In the genomic region with DNA sequence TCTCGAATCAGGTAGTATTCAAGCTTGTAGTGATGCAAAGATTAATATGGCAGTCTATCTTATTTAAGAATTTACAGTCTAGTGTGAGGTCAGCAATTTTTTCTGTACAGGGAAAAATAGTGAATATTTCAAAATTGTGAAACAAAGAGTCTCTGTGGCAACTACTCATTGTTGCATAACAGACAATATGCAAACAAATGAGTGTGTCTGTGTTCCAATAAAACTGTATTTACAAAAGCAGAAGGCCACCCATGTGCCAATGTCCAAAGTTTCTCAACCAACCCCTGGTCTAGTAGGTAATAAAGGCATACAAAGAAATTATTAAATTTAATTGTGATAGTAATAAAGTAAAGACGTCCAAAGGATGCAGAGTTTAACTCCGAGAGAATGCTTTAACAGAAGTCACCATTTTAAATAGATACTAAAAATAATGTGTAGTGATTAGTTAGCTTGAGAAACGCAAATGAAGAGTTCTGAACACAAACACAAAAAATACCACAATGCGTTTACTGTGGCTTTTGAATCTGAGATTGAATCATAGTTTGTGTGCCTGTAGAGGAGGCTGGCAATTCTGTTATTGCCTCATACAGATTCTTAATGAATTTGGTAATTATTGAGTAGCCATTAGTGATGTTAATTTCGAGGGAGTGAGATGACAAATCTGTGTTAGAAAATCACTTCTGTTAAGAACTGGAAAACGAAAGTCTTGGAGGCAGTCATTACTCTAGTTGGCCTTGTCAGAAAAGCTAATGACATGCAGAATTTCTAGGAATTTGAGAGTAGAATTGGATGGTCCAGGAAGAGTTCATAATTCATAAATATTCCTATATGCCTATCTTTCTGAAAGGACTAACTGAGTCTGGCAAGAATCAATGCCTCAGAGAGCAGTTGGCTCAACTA, we compare ENCODE assay signal across 1 cellular context.
TF ChIP-seq lines count a peak whose summit lies in the region.

No MANE protein-coding gene starts in this region.

TF ChIP-seq in HepG2, 621 proteins besides CTCF, POLR2A, EP300 and RAD21 (continued from another document and continues in another):
- TF ChIP-seq, protein P1, sequence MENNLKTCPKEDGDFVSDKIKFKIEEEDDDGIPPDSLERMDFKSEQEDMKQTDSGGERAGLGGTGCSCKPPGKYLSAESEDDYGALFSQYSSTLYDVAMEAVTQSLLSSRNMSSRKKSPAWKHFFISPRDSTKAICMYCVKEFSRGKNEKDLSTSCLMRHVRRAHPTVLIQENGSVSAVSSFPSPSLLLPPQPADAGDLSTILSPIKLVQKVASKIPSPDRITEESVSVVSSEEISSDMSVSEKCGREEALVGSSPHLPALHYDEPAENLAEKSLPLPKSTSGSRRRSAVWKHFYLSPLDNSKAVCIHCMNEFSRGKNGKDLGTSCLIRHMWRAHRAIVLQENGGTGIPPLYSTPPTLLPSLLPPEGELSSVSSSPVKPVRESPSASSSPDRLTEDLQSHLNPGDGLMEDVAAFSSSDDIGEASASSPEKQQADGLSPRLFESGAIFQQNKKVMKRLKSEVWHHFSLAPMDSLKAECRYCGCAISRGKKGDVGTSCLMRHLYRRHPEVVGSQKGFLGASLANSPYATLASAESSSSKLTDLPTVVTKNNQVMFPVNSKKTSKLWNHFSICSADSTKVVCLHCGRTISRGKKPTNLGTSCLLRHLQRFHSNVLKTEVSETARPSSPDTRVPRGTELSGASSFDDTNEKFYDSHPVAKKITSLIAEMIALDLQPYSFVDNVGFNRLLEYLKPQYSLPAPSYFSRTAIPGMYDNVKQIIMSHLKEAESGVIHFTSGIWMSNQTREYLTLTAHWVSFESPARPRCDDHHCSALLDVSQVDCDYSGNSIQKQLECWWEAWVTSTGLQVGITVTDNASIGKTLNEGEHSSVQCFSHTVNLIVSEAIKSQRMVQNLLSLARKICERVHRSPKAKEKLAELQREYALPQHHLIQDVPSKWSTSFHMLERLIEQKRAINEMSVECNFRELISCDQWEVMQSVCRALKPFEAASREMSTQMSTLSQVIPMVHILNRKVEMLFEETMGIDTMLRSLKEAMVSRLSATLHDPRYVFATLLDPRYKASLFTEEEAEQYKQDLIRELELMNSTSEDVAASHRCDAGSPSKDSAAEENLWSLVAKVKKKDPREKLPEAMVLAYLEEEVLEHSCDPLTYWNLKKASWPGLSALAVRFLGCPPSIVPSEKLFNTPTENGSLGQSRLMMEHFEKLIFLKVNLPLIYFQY (CRISPR knock-in tag; IDR thresholded peaks at IDR 0.05; ENCODE audit: borderline replicate concordance), result no peak
- no peak for TF ChIP-seq FLYWCH1 (CRISPR knock-in tag; IDR thresholded peaks at IDR 0.05)
- TF ChIP-seq, protein P2, sequence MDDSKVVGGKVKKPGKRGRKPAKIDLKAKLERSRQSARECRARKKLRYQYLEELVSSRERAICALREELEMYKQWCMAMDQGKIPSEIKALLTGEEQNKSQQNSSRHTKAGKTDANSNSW (CRISPR knock-in tag; IDR thresholded peaks at IDR 0.05; ENCODE audit: borderline replicate concordance), result no peak
- no peak for TF ChIP-seq ZNF30 (CRISPR knock-in tag; IDR thresholded peaks at IDR 0.05)
- TF ChIP-seq NR1H2 (CRISPR knock-in tag; IDR thresholded peaks at IDR 0.05; ENCODE audit: borderline replicate concordance, low read depth), result no peak
- no peak for TF ChIP-seq ZNF850 (CRISPR knock-in tag; conservative IDR thresholded peaks at IDR 0.05)
- TF ChIP-seq CEBPB (IDR thresholded peaks at IDR 0.05; ENCODE audit: borderline replicate concordance, low read depth, low read length), result peak; percentile 100
- TF ChIP-seq DNMT1 (CRISPR knock-in tag; IDR thresholded peaks at IDR 0.05), result no peak
- peak; percentile 46; the same call in 1 of the 2 replicates for TF ChIP-seq ZFP1 (CRISPR knock-in tag; IDR thresholded peaks at IDR 0.05)
- TF ChIP-seq, protein P3, sequence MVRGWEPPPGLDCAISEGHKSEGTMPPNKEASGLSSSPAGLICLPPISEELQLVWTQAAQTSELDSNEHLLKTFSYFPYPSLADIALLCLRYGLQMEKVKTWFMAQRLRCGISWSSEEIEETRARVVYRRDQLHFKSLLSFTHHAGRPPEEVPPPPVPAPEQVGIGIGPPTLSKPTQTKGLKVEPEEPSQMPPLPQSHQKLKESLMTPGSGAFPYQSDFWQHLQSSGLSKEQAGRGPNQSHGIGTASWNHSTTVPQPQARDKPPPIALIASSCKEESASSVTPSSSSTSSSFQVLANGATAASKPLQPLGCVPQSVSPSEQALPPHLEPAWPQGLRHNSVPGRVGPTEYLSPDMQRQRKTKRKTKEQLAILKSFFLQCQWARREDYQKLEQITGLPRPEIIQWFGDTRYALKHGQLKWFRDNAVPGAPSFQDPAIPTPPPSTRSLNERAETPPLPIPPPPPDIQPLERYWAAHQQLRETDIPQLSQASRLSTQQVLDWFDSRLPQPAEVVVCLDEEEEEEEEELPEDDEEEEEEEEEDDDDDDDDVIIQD (CRISPR knock-in tag; IDR thresholded peaks at IDR 0.05; ENCODE audit: low read depth), result peak; percentile 99
- peak; percentile 73 for TF ChIP-seq TBX3 (IDR thresholded peaks at IDR 0.05; ENCODE audit: borderline replicate concordance)
- no peak for TF ChIP-seq ZNF296 (CRISPR knock-in tag; conservative IDR thresholded peaks at IDR 0.05)
- no peak for TF ChIP-seq ZNF431 (CRISPR knock-in tag; IDR thresholded peaks at IDR 0.05; ENCODE audit: borderline replicate concordance, low read depth)
- TF ChIP-seq ZSCAN30 (CRISPR knock-in tag; IDR thresholded peaks at IDR 0.05), result no peak
- TF ChIP-seq TIGD3 (CRISPR knock-in tag; IDR thresholded peaks at IDR 0.05; ENCODE audit: borderline replicate concordance), result no peak
- 0 out of 2 replicates have a peak, but pooled peaks have one; percentile 55 for TF ChIP-seq CBFB (CRISPR knock-in tag; IDR thresholded peaks at IDR 0.05)
- no peak for TF ChIP-seq CEBPZ (IDR thresholded peaks at IDR 0.05; ENCODE audit: low read length)
- TF ChIP-seq TARDBP (CRISPR knock-in tag; IDR thresholded peaks at IDR 0.05), result 0 out of 2 replicates have a peak, but pooled peaks have one; percentile 38
- peak; percentile 74 for TF ChIP-seq HHEX (CRISPR knock-in tag; IDR thresholded peaks at IDR 0.05)
- no peak for TF ChIP-seq ZSCAN25 (CRISPR knock-in tag; IDR thresholded peaks at IDR 0.05)
- 0 out of 2 replicates have a peak, but pooled peaks have one; percentile 22 for TF ChIP-seq KDM1A (CRISPR knock-in tag; IDR thresholded peaks at IDR 0.05)
- no peak for TF ChIP-seq MAZ (IDR thresholded peaks at IDR 0.05; ENCODE audit: borderline replicate concordance, low read depth, low read length)
- TF ChIP-seq MAZ (CRISPR knock-in tag; IDR thresholded peaks at IDR 0.05; ENCODE audit: low read depth), result no peak
- TF ChIP-seq, protein P4, sequence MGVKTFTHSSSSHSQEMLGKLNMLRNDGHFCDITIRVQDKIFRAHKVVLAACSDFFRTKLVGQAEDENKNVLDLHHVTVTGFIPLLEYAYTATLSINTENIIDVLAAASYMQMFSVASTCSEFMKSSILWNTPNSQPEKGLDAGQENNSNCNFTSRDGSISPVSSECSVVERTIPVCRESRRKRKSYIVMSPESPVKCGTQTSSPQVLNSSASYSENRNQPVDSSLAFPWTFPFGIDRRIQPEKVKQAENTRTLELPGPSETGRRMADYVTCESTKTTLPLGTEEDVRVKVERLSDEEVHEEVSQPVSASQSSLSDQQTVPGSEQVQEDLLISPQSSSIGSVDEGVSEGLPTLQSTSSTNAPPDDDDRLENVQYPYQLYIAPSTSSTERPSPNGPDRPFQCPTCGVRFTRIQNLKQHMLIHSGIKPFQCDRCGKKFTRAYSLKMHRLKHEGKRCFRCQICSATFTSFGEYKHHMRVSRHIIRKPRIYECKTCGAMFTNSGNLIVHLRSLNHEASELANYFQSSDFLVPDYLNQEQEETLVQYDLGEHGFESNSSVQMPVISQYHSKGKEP (CRISPR knock-in tag; IDR thresholded peaks at IDR 0.05), result no peak
- no peak for TF ChIP-seq ZNF20 (CRISPR knock-in tag; IDR thresholded peaks at IDR 0.05)
- TF ChIP-seq ARNTL (CRISPR knock-in tag; IDR thresholded peaks at IDR 0.05), result 0 out of 2 replicates have a peak, but pooled peaks have one; percentile 37
- TF ChIP-seq HMGXB3 (CRISPR knock-in tag; IDR thresholded peaks at IDR 0.05; ENCODE audit: borderline replicate concordance), result no peak
- TF ChIP-seq SALL1 (CRISPR knock-in tag; IDR thresholded peaks at IDR 0.05), result peak; percentile 74; the same call in 1 of the 2 replicates
- TF ChIP-seq ARID2 (CRISPR knock-in tag; IDR thresholded peaks at IDR 0.05; ENCODE audit: borderline replicate concordance), result no peak; the same call in 1 of the 2 replicates
- peak; percentile 69 for TF ChIP-seq PPARG (CRISPR knock-in tag; conservative IDR thresholded peaks at IDR 0.05)
- TF ChIP-seq, protein P5, sequence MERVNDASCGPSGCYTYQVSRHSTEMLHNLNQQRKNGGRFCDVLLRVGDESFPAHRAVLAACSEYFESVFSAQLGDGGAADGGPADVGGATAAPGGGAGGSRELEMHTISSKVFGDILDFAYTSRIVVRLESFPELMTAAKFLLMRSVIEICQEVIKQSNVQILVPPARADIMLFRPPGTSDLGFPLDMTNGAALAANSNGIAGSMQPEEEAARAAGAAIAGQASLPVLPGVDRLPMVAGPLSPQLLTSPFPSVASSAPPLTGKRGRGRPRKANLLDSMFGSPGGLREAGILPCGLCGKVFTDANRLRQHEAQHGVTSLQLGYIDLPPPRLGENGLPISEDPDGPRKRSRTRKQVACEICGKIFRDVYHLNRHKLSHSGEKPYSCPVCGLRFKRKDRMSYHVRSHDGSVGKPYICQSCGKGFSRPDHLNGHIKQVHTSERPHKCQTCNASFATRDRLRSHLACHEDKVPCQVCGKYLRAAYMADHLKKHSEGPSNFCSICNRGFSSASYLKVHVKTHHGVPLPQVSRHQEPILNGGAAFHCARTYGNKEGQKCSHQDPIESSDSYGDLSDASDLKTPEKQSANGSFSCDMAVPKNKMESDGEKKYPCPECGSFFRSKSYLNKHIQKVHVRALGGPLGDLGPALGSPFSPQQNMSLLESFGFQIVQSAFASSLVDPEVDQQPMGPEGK (CRISPR knock-in tag; IDR thresholded peaks at IDR 0.05), result peak; percentile 27; the same call in 1 of the 2 replicates
- TF ChIP-seq MTA1 (CRISPR knock-in tag; IDR thresholded peaks at IDR 0.05; ENCODE audit: borderline replicate concordance), result no peak
